ENCODE assay signal across 8 cellular contexts in the genomic region with DNA sequence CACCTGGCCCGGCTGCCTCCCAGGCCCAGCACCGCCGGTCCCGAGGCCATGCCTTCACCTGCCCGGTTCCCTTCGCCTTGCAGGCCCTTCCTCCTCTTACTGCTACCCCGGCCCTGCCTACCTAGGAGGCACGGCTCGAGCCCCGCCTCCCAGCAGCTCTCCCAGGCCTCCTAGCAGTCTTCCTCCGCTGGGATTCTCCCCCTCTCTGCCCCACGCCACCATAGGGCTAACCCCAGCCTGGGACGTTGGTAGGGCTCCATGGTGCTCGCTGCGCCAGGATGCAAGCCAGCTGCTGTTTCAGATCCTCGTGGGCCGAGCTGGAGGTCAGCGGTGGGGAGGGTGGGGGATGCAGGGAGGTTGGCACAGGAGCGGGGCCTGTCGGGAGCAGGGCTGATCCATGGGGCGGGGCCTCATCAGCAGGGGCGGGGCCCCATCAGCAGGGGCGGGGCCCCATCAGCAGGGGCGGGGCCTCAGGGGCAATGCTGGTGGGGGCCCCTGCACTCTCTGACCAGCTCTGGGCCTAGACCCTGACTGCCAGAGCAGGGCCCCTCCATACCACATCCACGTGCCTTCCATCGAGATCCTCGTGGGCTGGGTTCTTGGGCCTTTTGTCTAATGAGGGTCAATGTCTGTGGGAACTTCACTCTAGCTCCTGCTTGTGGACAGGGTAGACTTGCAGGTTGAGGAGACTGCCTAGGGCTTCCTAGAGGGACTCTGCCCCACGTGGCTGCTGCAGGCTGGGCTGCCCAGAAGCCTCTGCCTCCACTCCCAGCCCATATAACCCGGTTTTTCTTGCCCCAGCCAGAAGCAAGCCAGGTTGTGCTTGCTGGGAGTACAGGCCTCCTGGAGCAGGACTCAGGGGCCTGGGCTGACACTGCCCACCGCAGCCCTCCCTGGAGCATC.
A peak's percentile ranks its signal among the peaks of the same experiment; 100 is the strongest.
DNase-seq lines count a peak whose midpoint lies in the region; ATAC-seq and TF ChIP-seq lines count a peak whose summit lies in the region.

No MANE protein-coding gene starts in this region.

- no peak overlapping the region for H4K91ac ChIP-seq in trophoblast cell (ENCODE audit: low read depth, low read length)

- no peaks in the 10 kb centered on the region for H3K79me2 ChIP-seq in trophoblast cell (ENCODE audit: control insufficient read depth, insufficient read depth, low read length, poor library complexity)

- peak overlapping the region; percentile 17 for H3K4me3 Mint-ChIP-seq in T-helper 1 cell treated with Interleukin-12 subunit alpha and Interleukin-12 subunit beta and Interleukin-4 antibody, amounts not matched to agents 30 μg/mL and 1 μg/mL, for 36 hours

- H2BK5ac ChIP-seq in trophoblast cell (ENCODE audit: low read depth, low read length, poor library complexity) = no peak overlapping the region

- peak overlapping the region; percentile 57 for H3K4me2 ChIP-seq in trophoblast cell (ENCODE audit: low read length)

- no peak overlapping the region for H3K18ac ChIP-seq in trophoblast cell (ENCODE audit: low read length)

- H2BK12ac ChIP-seq in trophoblast cell (ENCODE audit: low read length) = no peak overlapping the region

- peak overlapping the region; percentile 12 for H4K8ac ChIP-seq in trophoblast cell (ENCODE audit: low read depth, low read length)

- peaks cover 4% of the 10 kb centered on the region for H3K4me1 Mint-ChIP-seq in T-helper 1 cell treated with Interleukin-12 subunit alpha and Interleukin-12 subunit beta and Interleukin-4 antibody, amounts not matched to agents 30 μg/mL and 1 μg/mL, for 36 hours (ENCODE audit: low read depth)

- DNase-seq in T-helper 1 cell (no peak), NCI-H526 treated with DMSO at 0.1 percent for 48 hours (lab: John Stamatoyannopoulos, UW) (peak; percentile 23), esophagus muscularis mucosa (ENCODE audit: extremely low spot score) (no peak), trophoblast cell (peak; percentile 42 to 49), activated gamma-delta T cell (lab: John Stamatoyannopoulos, UW) (no peak)

- no peak overlapping the region for H2BK120ac ChIP-seq in trophoblast cell (ENCODE audit: insufficient read depth, low read length, poor library complexity)

- H3K36me3 ChIP-seq in esophagus muscularis mucosa (peaks cover 0 to 4% (median 0%) of the 10 kb centered on the region in 4 donors), trophoblast cell (ENCODE audit: control insufficient read depth in 1 of 2, insufficient read depth in 2 of 2, low read length in 2 of 2) (no peaks in the 10 kb centered on the region)

- no peak overlapping the region for H3K14ac ChIP-seq in trophoblast cell (ENCODE audit: low read length)

- H3K27me3 Mint-ChIP-seq in T-helper 1 cell treated with Interleukin-12 subunit alpha and Interleukin-12 subunit beta and Interleukin-4 antibody, amounts not matched to agents 30 μg/mL and 1 μg/mL, for 36 hours (ENCODE audit: low read depth) = no peaks in the 10 kb centered on the region

- intact Hi-C loops in esophagus muscularis mucosa (cut with DNase I) = no loop called here

- H3K27ac ChIP-seq in esophagus muscularis mucosa (replicated peaks in 1 of 4) = no peak overlapping the region
- H3K27ac ChIP-seq in trophoblast cell (ENCODE audit: low read depth, low read length) = no peak overlapping the region

- no peak overlapping the region for H2AFZ ChIP-seq in trophoblast cell (ENCODE audit: insufficient read depth, low read length, poor library complexity)

- no peak overlapping the region for H3K9ac ChIP-seq in trophoblast cell (ENCODE audit: low read length)

- no peak for ATAC-seq in HG03457 (IDR thresholded peaks at IDR 0.05; ENCODE audit: unreplicated experiment)
- ATAC-seq in HG02884 (IDR thresholded peaks at IDR 0.05; ENCODE audit: unreplicated experiment) = no peak

- H3K27ac Mint-ChIP-seq in T-helper 1 cell treated with Interleukin-12 subunit alpha and Interleukin-12 subunit beta and Interleukin-4 antibody, amounts not matched to agents 30 μg/mL and 1 μg/mL, for 36 hours = no peak overlapping the region

- no peaks in the 10 kb centered on the region for H3K79me1 ChIP-seq in trophoblast cell (ENCODE audit: low read length)

- peak overlapping the region in 3 of 4 donors; percentile 46 to 62 (median 49) for H3K4me3 ChIP-seq in esophagus muscularis mucosa
- peak overlapping the region; percentile 41 for H3K4me3 ChIP-seq in trophoblast cell (ENCODE audit: low read depth, low read length)

- TF ChIP-seq POLR2A in esophagus muscularis mucosa (IDR thresholded peaks at IDR 0.05; ENCODE audit: low read depth) = no peak

- WGBS in esophagus muscularis mucosa = 57% methylated on average over 22 of the region's 30 CpGs
- WGBS in trophoblast cell (ENCODE audit: extremely low coverage, insufficient coverage, insufficient read length) = no CpG with 5 or more reads among the region's 30 CpGs

- H3K9me3 ChIP-seq in esophagus muscularis mucosa = no peaks in the 10 kb centered on the region
- no peaks in the 10 kb centered on the region for H3K9me3 ChIP-seq in trophoblast cell (ENCODE audit: insufficient read depth, low read depth, low read length)

- H2AK5ac ChIP-seq in trophoblast cell (ENCODE audit: low read length) = no peak overlapping the region

- H3K4me1 ChIP-seq in esophagus muscularis mucosa (peaks cover 10 to 23% (median 17%) of the 10 kb centered on the region in 4 donors), trophoblast cell (ENCODE audit: control insufficient read depth in 1 of 2, insufficient read depth in 2 of 2, low read length in 2 of 2) (peaks cover under 1 to 3% of the 10 kb centered on the region in 2 experiments)

- H3K9me3 Mint-ChIP-seq in T-helper 1 cell treated with Interleukin-12 subunit alpha and Interleukin-12 subunit beta and Interleukin-4 antibody, amounts not matched to agents 30 μg/mL and 1 μg/mL, for 36 hours = no peaks in the 10 kb centered on the region

- no peak overlapping the region for H3K23ac ChIP-seq in trophoblast cell (ENCODE audit: low read length)

- H3K36me3 Mint-ChIP-seq in T-helper 1 cell treated with Interleukin-12 subunit alpha and Interleukin-12 subunit beta and Interleukin-4 antibody, amounts not matched to agents 30 μg/mL and 1 μg/mL, for 36 hours (ENCODE audit: low read depth) = no peaks in the 10 kb centered on the region

- TF ChIP-seq CTCF in esophagus muscularis mucosa (IDR thresholded peaks at IDR 0.05) = no peak

- peaks cover 0 to 26% (median 4%) of the 10 kb centered on the region in 4 donors for H3K27me3 ChIP-seq in esophagus muscularis mucosa
- no peaks in the 10 kb centered on the region for H3K27me3 ChIP-seq in trophoblast cell (ENCODE audit: insufficient read depth, low read length)

- H3K4ac ChIP-seq in trophoblast cell (ENCODE audit: low read depth, low read length) = no peak overlapping the region

- TF ChIP-seq EP300 in esophagus muscularis mucosa (IDR thresholded peaks at IDR 0.05) = no peak

- H4K12ac ChIP-seq in trophoblast cell (ENCODE audit: low read depth, low read length) = no peak overlapping the region

Comparison
In these comparisons a context has a peak if more than half of its experiments do, and no peak if none do; other contexts are left out.
1. DNase-seq: peak in NCI-H526 treated with DMSO at 0.1 percent for 48 hours (single experiment) and trophoblast cell (2 of 2); none in T-helper 1 cell (0 of 5), esophagus muscularis mucosa (single experiment) and activated gamma-delta T cell (single experiment).